1 cellular context compared by ENCODE assay signal in the genomic region with DNA sequence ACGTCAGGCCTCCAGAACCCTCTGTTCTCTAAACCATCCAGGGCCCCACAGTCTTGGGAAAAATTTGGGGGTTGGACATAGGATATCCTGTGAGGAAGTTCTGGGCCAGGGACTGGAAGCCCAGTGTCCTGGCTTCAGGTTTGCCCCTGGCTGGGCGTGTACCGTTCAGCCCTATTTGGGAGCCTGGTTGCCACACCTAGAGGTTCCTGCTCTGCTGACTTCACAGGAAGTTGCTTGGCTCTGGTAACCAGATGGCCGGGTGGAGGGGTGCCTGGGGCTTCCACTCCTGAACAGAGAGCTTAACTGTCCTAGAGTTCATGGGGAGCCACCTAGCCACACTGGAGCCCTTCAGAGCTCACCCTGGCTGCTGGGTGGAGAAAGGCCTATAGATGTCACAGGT.
TF ChIP-seq lines count a peak whose summit lies in the region.

No MANE protein-coding gene starts in this region.

TF ChIP-seq in GM23338, 12 proteins besides CTCF, POLR2A, EP300 and RAD21 (continued from another document):
- TF ChIP-seq, protein P1, sequence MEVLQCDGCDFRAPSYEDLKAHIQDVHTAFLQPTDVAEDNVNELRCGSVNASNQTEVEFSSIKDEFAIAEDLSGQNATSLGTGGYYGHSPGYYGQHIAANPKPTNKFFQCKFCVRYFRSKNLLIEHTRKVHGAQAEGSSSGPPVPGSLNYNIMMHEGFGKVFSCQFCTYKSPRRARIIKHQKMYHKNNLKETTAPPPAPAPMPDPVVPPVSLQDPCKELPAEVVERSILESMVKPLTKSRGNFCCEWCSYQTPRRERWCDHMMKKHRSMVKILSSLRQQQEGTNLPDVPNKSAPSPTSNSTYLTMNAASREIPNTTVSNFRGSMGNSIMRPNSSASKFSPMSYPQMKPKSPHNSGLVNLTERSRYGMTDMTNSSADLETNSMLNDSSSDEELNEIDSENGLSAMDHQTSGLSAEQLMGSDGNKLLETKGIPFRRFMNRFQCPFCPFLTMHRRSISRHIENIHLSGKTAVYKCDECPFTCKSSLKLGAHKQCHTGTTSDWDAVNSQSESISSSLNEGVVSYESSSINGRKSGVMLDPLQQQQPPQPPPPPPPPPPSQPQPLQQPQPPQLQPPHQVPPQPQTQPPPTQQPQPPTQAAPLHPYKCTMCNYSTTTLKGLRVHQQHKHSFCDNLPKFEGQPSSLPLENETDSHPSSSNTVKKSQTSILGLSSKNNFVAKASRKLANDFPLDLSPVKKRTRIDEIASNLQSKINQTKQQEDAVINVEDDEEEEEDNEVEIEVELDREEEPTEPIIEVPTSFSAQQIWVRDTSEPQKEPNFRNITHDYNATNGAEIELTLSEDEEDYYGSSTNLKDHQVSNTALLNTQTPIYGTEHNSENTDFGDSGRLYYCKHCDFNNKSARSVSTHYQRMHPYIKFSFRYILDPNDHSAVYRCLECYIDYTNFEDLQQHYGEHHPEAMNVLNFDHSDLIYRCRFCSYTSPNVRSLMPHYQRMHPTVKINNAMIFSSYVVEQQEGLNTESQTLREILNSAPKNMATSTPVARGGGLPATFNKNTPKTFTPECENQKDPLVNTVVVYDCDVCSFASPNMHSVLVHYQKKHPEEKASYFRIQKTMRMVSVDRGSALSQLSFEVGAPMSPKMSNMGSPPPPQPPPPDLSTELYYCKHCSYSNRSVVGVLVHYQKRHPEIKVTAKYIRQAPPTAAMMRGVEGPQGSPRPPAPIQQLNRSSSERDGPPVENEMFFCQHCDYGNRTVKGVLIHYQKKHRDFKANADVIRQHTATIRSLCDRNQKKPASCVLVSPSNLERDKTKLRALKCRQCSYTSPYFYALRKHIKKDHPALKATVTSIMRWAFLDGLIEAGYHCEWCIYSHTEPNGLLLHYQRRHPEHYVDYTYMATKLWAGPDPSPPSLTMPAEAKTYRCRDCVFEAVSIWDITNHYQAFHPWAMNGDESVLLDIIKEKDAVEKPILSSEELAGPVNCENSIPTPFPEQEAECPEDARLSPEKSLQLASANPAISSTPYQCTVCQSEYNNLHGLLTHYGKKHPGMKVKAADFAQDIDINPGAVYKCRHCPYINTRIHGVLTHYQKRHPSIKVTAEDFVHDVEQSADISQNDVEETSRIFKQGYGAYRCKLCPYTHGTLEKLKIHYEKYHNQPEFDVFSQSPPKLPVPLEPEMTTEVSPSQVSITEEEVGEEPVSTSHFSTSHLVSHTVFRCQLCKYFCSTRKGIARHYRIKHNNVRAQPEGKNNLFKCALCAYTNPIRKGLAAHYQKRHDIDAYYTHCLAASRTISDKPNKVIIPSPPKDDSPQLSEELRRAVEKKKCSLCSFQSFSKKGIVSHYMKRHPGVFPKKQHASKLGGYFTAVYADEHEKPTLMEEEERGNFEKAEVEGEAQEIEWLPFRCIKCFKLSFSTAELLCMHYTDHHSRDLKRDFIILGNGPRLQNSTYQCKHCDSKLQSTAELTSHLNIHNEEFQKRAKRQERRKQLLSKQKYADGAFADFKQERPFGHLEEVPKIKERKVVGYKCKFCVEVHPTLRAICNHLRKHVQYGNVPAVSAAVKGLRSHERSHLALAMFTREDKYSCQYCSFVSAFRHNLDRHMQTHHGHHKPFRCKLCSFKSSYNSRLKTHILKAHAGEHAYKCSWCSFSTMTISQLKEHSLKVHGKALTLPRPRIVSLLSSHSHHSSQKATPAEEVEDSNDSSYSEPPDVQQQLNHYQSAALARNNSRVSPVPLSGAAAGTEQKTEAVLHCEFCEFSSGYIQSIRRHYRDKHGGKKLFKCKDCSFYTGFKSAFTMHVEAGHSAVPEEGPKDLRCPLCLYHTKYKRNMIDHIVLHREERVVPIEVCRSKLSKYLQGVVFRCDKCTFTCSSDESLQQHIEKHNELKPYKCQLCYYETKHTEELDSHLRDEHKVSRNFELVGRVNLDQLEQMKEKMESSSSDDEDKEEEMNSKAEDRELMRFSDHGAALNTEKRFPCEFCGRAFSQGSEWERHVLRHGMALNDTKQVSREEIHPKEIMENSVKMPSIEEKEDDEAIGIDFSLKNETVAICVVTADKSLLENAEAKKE (CRISPR knock-in tag; IDR thresholded peaks at IDR 0.05): no peak
- TF ChIP-seq EZH2phosphoT487 (IDR thresholded peaks at IDR 0.05; ENCODE audit: unreplicated experiment) (no peak), NANOG (IDR thresholded peaks at IDR 0.05; ENCODE audit: borderline replicate concordance) (no peak)
- TF ChIP-seq, protein P2, sequence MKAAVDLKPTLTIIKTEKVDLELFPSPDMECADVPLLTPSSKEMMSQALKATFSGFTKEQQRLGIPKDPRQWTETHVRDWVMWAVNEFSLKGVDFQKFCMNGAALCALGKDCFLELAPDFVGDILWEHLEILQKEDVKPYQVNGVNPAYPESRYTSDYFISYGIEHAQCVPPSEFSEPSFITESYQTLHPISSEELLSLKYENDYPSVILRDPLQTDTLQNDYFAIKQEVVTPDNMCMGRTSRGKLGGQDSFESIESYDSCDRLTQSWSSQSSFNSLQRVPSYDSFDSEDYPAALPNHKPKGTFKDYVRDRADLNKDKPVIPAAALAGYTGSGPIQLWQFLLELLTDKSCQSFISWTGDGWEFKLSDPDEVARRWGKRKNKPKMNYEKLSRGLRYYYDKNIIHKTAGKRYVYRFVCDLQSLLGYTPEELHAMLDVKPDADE (IDR thresholded peaks at IDR 0.05): no peak
